23 cellular contexts compared by ENCODE assay signal in the genomic region with DNA sequence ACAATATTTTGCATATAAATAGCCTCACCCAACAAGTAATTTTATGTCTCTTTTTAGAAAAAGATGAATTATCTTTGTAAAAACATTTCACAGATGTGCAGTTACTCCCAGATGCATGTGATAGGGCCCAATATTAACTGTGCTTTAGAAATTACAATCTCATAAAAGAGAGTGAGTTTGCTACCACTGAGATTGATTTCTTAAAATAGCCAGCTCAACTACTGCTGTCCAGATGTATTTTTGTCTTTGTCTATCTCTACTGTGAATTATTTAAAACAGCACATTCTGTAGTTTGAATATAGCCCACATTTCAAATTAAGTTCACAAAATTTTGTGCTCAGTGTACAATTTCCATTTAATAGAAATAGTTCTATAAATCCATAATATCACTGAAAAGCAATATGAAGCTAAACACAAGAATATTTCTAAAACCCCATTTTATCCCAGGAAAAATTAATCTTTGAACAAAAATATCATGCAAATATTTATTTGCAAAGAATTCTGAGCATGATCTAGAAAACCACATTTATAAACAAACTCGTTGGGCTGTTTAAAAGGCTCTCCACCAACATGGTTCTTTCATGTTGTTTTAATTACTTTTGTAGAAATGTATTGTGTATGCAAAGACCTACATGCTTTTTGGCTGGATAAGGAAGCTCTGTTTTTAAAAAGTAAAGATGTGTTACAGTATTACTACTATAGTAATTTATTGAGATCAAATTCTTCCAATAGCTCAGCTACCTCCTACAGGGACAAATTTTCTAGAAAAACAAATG.
A peak's percentile ranks its signal among the peaks of the same experiment; 100 is the strongest.
DNase-seq lines count a peak whose midpoint lies in the region; ATAC-seq and TF ChIP-seq lines count a peak whose summit lies in the region.
"Had no signal": no experiment of that assay in that cellular context is flagged by ENCODE, and none has a peak within 500 bp of the region (broad histone marks: within the 10 kb centered on the region; RNA-seq: fewer than 3 reads in every experiment).

No MANE protein-coding gene starts in this region.

- intact Hi-C loops in left ventricle myocardium superior (cut with micrococcal nuclease), result no loop called here
- intact Hi-C loops in cardiac septum (cut with DNase I), result no loop called here
- intact Hi-C loops in ovary (cut with DNase I), result no loop called here

- no peaks in the 10 kb centered on the region for H3K27me3 Mint-ChIP-seq in osteocyte (ENCODE audit: unreplicated experiment)

- peaks cover 4% of the 10 kb centered on the region for H3K36me3 Mint-ChIP-seq in osteocyte (ENCODE audit: unreplicated experiment)
- H3K36me3 Mint-ChIP-seq: CD14-positive monocyte had no signal

- peaks cover 2% of the 10 kb centered on the region for H3K27me3 ChIP-seq in ovary

- no peak for TF ChIP-seq EP300 in ovary (IDR thresholded peaks at IDR 0.05)

- peak; percentile 59 for ATAC-seq in left ventricle myocardium superior

- peak overlapping the region; percentile 75 for H3K27ac Mint-ChIP-seq in osteocyte (ENCODE audit: unreplicated experiment)
- H3K27ac Mint-ChIP-seq: B cell had no signal

- DNase-seq in left ventricle myocardium superior, result no peak
- no peak for DNase-seq in cardiac septum (ENCODE audit: low spot score)
- DNase-seq in choroid plexus epithelial cell (ENCODE audit: low read depth), result peak; percentile 22
- DNase-seq in fibroblast of villous mesenchyme (ENCODE audit: low read depth), result peak; percentile 65
- no peak for DNase-seq in osteocyte (ENCODE audit: extremely low spot score, unreplicated experiment)
- DNase-seq in GF-D8 (lab: John Stamatoyannopoulos, UW), result no peak
- DNase-seq in ovary, result no peak
- no peak for DNase-seq in AG20443 (ENCODE audit: low spot score)
- DNase-seq: Calu3, DMS79 treated with DMSO at 0.1 percent for 48 hours, Karpas-422, NCI-H1092, NCI-H1417 treated with DMSO at 0.1 percent for 48 hours, NCI-H1694 treated with DMSO at 0.1 percent for 48 hours, NCI-H2081 treated with DMSO at 0.1 percent for 48 hours, NCI-H2171, NCI-H226, NCI-H510A, NCI-H69, RPMI8226, SHP77 had no signal

- peaks cover 63% of the 10 kb centered on the region for H3K4me1 Mint-ChIP-seq in osteocyte (ENCODE audit: unreplicated experiment)
- H3K4me1 Mint-ChIP-seq: B cell, CD14-positive monocyte had no signal

- no peaks in the 10 kb centered on the region for H3K36me3 ChIP-seq in ovary

- peaks cover 14% of the 10 kb centered on the region for H3K9me3 Mint-ChIP-seq in osteocyte (ENCODE audit: unreplicated experiment)

- H3K9me3 ChIP-seq in ovary, result no peaks in the 10 kb centered on the region

- WGBS in ovary, 3 donors, result 2 to 10% (median 4%) methylated on average over 1 of the region's 1 CpG

- no peak overlapping the region for H3K27ac ChIP-seq in ovary

- no peak for TF ChIP-seq POLR2A in ovary (IDR thresholded peaks at IDR 0.05)

- H3K4me3 ChIP-seq in choroid plexus epithelial cell (ENCODE audit: low read depth, low read length), result no peak overlapping the region
- no peak overlapping the region for H3K4me3 ChIP-seq in fibroblast of villous mesenchyme (ENCODE audit: low read depth, low read length)
- H3K4me3 ChIP-seq in ovary, result no peak overlapping the region

- H3K4me3 Mint-ChIP-seq in osteocyte (ENCODE audit: unreplicated experiment), result no peak overlapping the region
- H3K4me3 Mint-ChIP-seq: B cell, CD14-positive monocyte had no signal

- no peak for TF ChIP-seq CTCF in choroid plexus epithelial cell (conservative IDR thresholded peaks at IDR 0.05; ENCODE audit: low read depth, low read length)
- TF ChIP-seq CTCF in fibroblast of villous mesenchyme (IDR thresholded peaks at IDR 0.05; ENCODE audit: insufficient read depth, low read depth, low read length), result no peak
- no peak for TF ChIP-seq CTCF in osteocyte (IDR thresholded peaks at IDR 0.05)
- no peak for TF ChIP-seq CTCF in ovary (IDR thresholded peaks at IDR 0.05)

- H3K4me1 ChIP-seq in ovary (ENCODE audit: insufficient read depth), result peaks cover 10% of the 10 kb centered on the region

Comparison
In these comparisons a context has a peak if more than half of its experiments do, and no peak if none do; other contexts are left out.
1. DNase-seq: peak in choroid plexus epithelial cell (single experiment) and fibroblast of villous mesenchyme (single experiment); none in left ventricle myocardium superior (single experiment), cardiac septum (single experiment), osteocyte (single experiment), GF-D8 (single experiment), ovary (0 of 5) and AG20443 (single experiment).